25 cellular contexts compared by ENCODE assay signal in genomic region chr15:48087844-48088243, GRCh38. TPM values are rescaled to one million over a fixed set of nuclear protein-coding genes. Genes with fewer than 3 reads are reported as not detected.
"Had no signal": no experiment of that assay in that cellular context is flagged by ENCODE, and none has a peak within 500 bp of the region (broad histone marks: within the 10 kb centered on the region; RNA-seq: fewer than 3 reads in every experiment).

No MANE protein-coding gene starts in this region.

- H3K9me3 Mint-ChIP-seq: IgD-negative memory B cell, T-cell had no signal

- H3K36me3 Mint-ChIP-seq: IgD-negative memory B cell, T-cell had no signal

- H3K9ac ChIP-seq: KMS-11, SK-N-SH had no signal

- DNase-seq: Kasumi-1, MM.1S, NCI-H1092 treated with DMSO at 0.1 percent for 48 hours, NCI-H1436, NCI-H187, NCI-H2029, NCI-H2081 treated with DMSO at 0.1 percent for 48 hours, NCI-H2227 treated with DMSO at 0.1 percent for 48 hours, NCI-H446, NCI-H510A, NCI-H524 treated with DMSO at 0.1 percent for 48 hours, NCI-H69, PC-3, SHP77, SK-N-SH, SW 1271, T-cell had no signal

- H3K9me3 ChIP-seq: SK-N-SH had no signal

- ATAC-seq: K562, Panc1, PC-3, T-cell had no signal

- H3K27ac ChIP-seq: HL-60, KMS-11, RWPE1 had no signal

- H3K27ac Mint-ChIP-seq: IgD-negative memory B cell, T-cell had no signal

- H3K4me3 ChIP-seq: K562 had no signal

- H3K4me1 Mint-ChIP-seq: IgD-negative memory B cell, T-cell had no signal

- H3K4me3 Mint-ChIP-seq: IgD-negative memory B cell, T-cell had no signal

RNA-seq across cellular contexts. Expression of gene SLC24A5, which starts 32.9 kb away (rescaled TPM):
- total RNA-seq: K562, M059J, OCI-LY7, PC-3, T-cell had no signal
- polyA plus RNA-seq: IgD-negative memory B cell, K562, SK-N-SH had no signal
